Comparison of ENCODE assay signal across 9 cellular contexts in the genomic region with DNA sequence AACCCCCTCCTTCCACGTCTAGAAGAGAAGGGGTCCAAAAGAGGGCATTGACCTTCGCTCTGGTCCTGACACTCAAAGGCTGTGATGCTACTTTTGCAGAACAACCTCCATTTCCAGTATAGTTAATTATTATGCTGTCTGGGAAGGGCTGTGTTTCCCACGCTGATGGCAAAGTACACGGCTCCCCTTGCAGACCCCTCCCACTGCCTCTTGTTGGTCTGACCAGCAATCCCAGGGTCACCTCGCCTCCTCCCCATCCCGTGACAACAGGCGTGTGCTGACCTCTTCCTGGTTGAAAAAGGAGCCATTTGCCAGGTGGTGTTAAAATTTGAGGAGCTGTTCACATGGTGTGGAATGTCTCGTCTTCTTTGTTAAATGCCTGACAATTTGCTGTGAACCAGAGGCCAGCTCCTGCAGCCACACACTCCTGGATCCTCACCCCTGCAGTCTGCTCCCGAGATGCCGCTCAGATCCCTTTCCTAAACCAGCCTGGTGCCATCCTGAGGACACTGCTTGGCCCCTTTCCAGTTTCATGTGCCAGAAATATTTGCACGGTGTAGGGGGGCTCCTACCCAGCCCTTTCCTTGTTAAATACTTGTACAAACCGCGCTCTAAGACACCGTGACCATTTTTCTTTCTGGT.
"Had no signal": no experiment of that assay in that cellular context is flagged by ENCODE, and none has a peak within 500 bp of the region (broad histone marks: within the 10 kb centered on the region; RNA-seq: fewer than 3 reads in every experiment).

No MANE protein-coding gene starts in this region.

- H3K9me3 ChIP-seq: heart right ventricle, thyroid gland, uterus had no signal

- H3K4me3 ChIP-seq: heart right ventricle, thyroid gland, uterus had no signal

- ATAC-seq: activated T-helper 17 cell treated with anti-CD3 and anti-CD28 coated beads, Interleukin-2, amount 50 U/mL, for 72 hours; heart right ventricle had no signal

- DNase-seq: activated CD4-positive, alpha-beta T cell treated with anti-CD3 and anti-CD28 coated beads, Interleukin-2, amount 50 U/mL, for 4 hours; activated CD4-positive, CD25-positive, alpha-beta regulatory T cell treated with anti-CD3 and anti-CD28 coated beads, Interleukin-2, amount 50 U/mL, for 72 hours; brain microvascular endothelial cell; heart right ventricle; kidney; stimulated activated CD4-positive, alpha-beta T cell treated with anti-CD3 and anti-CD28 coated beads, Interleukin-4, amount 100 ng/mL, for 4 hours; thyroid gland; uterus had no signal

- H3K27me3 ChIP-seq: brain microvascular endothelial cell, thyroid gland, uterus had no signal

- H3K27ac ChIP-seq: brain microvascular endothelial cell, heart right ventricle, thyroid gland, uterus had no signal

- H3K4me1 ChIP-seq: heart right ventricle, thyroid gland, uterus had no signal

- H3K36me3 ChIP-seq: brain microvascular endothelial cell, heart right ventricle, thyroid gland, uterus had no signal
